ENCODE assay signal across 34 cellular contexts in genomic region chr4:60590116-60590515, GRCh38.
"Had no signal": no experiment of that assay in that cellular context is flagged by ENCODE, and none has a peak within 500 bp of the region (broad histone marks: within the 10 kb centered on the region; RNA-seq: fewer than 3 reads in every experiment).

No MANE protein-coding gene starts in this region.

- H3K36me3 ChIP-seq: MG63 had no signal

- DNase-seq: Karpas-422, MG63, MM.1S, MV-4-11, NCI-H1048, NCI-H1092, NCI-H1092 treated with DMSO at 0.1 percent for 48 hours, NCI-H1105, NCI-H1105 treated with DMSO at 0.1 percent for 48 hours, NCI-H1417, NCI-H1417 treated with DMSO at 0.1 percent for 48 hours, NCI-H1436, NCI-H1436 treated with DMSO at 0.1 percent for 48 hours, NCI-H146, NCI-H1694, NCI-H1694 treated with DMSO at 0.1 percent for 48 hours, NCI-H187, NCI-H187 treated with DMSO at 0.1 percent for 48 hours, NCI-H1930, NCI-H2029, NCI-H2029 treated with DMSO at 0.1 percent for 48 hours, NCI-H2081, NCI-H2081 treated with DMSO at 0.1 percent for 48 hours, NCI-H2107, NCI-H2171, NCI-H2171 treated with DMSO at 0.1 percent for 48 hours, NCI-H2227 treated with DMSO at 0.1 percent for 48 hours, NCI-H226, NCI-H345, NCI-H446, NCI-H446 treated with DMSO at 0.1 percent for 48 hours, NCI-H510A treated with DMSO at 0.1 percent for 48 hours, NCI-H524, NCI-H524 treated with DMSO at 0.1 percent for 48 hours had no signal

- H3K9me3 ChIP-seq: MG63 had no signal

- H3K27me3 ChIP-seq: MG63 had no signal

- H3K4me3 ChIP-seq: MG63 had no signal
